In the genomic region with DNA sequence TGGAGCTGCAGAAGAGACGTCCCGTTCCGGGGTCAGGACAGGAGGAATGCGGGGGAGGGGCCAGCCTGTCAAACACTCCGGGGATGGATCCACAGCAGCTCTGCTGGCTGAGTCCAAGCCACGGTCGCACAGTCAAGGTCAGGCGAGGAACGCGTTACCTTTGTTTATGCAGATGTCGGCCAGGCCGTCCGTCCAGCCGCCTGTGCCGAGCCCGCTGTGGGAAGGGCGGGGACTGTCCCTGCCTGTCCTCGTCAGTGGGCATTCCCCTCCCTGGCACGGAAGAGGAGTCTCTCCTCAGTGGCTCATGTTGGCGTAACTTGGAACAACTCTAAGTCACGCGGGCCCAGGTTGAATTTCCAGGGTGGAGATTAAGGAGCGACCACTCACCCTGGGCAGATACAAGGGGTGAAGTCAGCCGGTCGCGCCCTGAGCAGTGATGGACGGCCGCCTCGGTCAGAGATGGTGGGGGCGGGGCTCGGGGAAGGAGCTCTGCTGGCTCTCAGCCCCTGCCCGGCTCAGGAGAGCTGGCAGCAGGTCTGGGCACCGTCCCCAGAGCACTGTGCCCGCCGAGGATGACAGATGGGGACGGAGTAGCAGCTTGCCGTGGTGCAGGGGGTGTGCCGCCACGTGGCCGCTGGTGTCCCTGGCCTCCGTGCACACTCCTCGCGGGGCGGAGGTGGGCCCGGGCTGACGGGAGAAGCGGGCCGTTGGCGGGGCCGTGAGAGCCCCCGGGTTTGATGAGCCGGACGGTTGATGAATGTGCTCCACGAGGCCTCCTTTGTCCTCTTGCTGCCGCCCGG, we compare ENCODE assay signal across 13 cellular contexts. TPM values are rescaled to one million over a fixed set of nuclear protein-coding genes. Genes with fewer than 3 reads are reported as not detected.
DNase-seq lines count a peak whose midpoint lies in the region; ATAC-seq and TF ChIP-seq lines count a peak whose summit lies in the region.
"Had no signal": no experiment of that assay in that cellular context is flagged by ENCODE, and none has a peak within 500 bp of the region (broad histone marks: within the 10 kb centered on the region; RNA-seq: fewer than 3 reads in every experiment).

No MANE protein-coding gene starts in this region.

- peak overlapping the region in 8 of 10 donors; percentile 25 to 82 (median 50) for H3K27ac ChIP-seq in heart right ventricle
- H3K27ac ChIP-seq in prostate gland: peak overlapping the region; percentile 63 to 87
- H3K27ac ChIP-seq: SJSA1 had no signal

- H3K4me3 ChIP-seq in heart right ventricle (peak overlapping the region in 7 of 10 donors; percentile 13 to 26 (median 18)), prostate gland (peak overlapping the region in 1 of 2 donors; percentile 16)
- H3K4me3 ChIP-seq: lung, SJSA1 had no signal

- ATAC-seq in SK-N-SH treated with all-trans-retinoic acid at 6 μM for 48 hours (peak; percentile 15), heart right ventricle (peak; percentile 30 to 90 (median 78)), GM19467 (IDR thresholded peaks at IDR 0.05; ENCODE audit: unreplicated experiment) (no peak)

- DNase-seq in DMS 273 treated with DMSO at 0.1 percent for 48 hours (lab: John Stamatoyannopoulos, UW): peak; percentile 54
- peak; percentile 47 to 77 for DNase-seq in heart right ventricle
- DNase-seq in prostate gland (ENCODE audit: low spot score): peak; percentile 81
- no peak for DNase-seq in activated gamma-delta T cell (lab: John Stamatoyannopoulos, UW)
- no peak for DNase-seq in GM13976 (ENCODE audit: low spot score)
- no peak for DNase-seq in stimulated activated CD4-positive, alpha-beta T cell treated with anti-CD3 and anti-CD28 coated beads, Interleukin-2, amount 100 ng/mL, for 48 hours
- DNase-seq: COR-L47; stimulated activated CD4-positive, alpha-beta T cell treated with anti-CD3 and anti-CD28 coated beads, Interleukin-4, amount 100 ng/mL, for 24 hours had no signal

- H3K36me3 ChIP-seq in heart right ventricle (no peaks in the 10 kb centered on the region), prostate gland (no peaks in the 10 kb centered on the region)
- H3K36me3 ChIP-seq: SJSA1 had no signal

- WGBS in heart right ventricle, 2 donors: 40 to 42% methylated on average over 56 of the region's 56 CpGs
- WGBS in prostate gland: 11% methylated on average over 53 of the region's 56 CpGs

- H3K9me3 ChIP-seq in heart right ventricle (no peaks in the 10 kb centered on the region), prostate gland (no peaks in the 10 kb centered on the region)
- H3K9me3 ChIP-seq: SJSA1 had no signal

- in situ Hi-C loops in GM13976 (cut with MboI; ENCODE audit: low sequenced_read_pairs, unreplicated experiment): no loop called here

- intact Hi-C loops in heart right ventricle (cut with DNase I) (no loop called here), prostate gland (cut with DNase I) (no loop called here)

- H3K27me3 ChIP-seq in heart right ventricle (peaks cover 0 to 68% (median 46%) of the 10 kb centered on the region in 7 donors), prostate gland (replicated peaks; ENCODE audit: insufficient read depth) (no peaks in the 10 kb centered on the region)

- TF ChIP-seq POLR2A in prostate gland (IDR thresholded peaks at IDR 0.05): no peak

- TF ChIP-seq CTCF in heart right ventricle (IDR thresholded peaks at IDR 0.05): no peak
- TF ChIP-seq CTCF in prostate gland (IDR thresholded peaks at IDR 0.05): no peak
- no peak for TF ChIP-seq CTCF in GM13976 (IDR thresholded peaks at IDR 0.05; ENCODE audit: borderline replicate concordance, control extremely low read depth, extremely low read depth, insufficient read depth, missing control alignments)

- H3K4me1 ChIP-seq in heart right ventricle (peaks cover 0 to 29% (median 17%) of the 10 kb centered on the region in 9 donors), prostate gland (replicated peaks) (peaks cover 16% of the 10 kb centered on the region)

TF ChIP-seq in SK-N-SH treated with all-trans-retinoic acid at 6 μM for 48 hours, 23 proteins besides CTCF, POLR2A, EP300 and RAD21:
- TF ChIP-seq ZNF565 (CRISPR knock-in tag; conservative IDR thresholded peaks at IDR 0.05; ENCODE audit: low read depth): no peak

RNA-seq across cellular contexts. Expression of gene CACNA1H, which starts 7.3 kb away (rescaled TPM):
- 1 to 10 TPM; 1.7 to 6.0 (median 2.2) TPM for total RNA-seq in heart right ventricle
- 1 to 10 TPM; 7.1 to 8.7 TPM for polyA plus RNA-seq in heart right ventricle
- 100 to 1,000 TPM in 1 of 2 donors, 10 to 100 TPM in 1; 32.5 to 111 TPM for total RNA-seq in prostate gland
- total RNA-seq: LHCN-M2, SJSA1 had no signal

Comparison
In these comparisons a context has a peak if more than half of its experiments do, and no peak if none do; other contexts are left out.
1. DNase-seq: peak in DMS 273 treated with DMSO at 0.1 percent for 48 hours (single experiment), heart right ventricle (2 of 2) and prostate gland (single experiment); none in activated gamma-delta T cell (single experiment), GM13976 (single experiment) and stimulated activated CD4-positive, alpha-beta T cell treated with anti-CD3 and anti-CD28 coated beads, Interleukin-2, amount 100 ng/mL, for 48 hours (0 of 2).
2. RNA of gene CACNA1H, which starts 7.3 kb away (total RNA-seq): 32.5 to 111 TPM in prostate gland; 1.7 to 6.0 TPM in heart right ventricle; every median in the first group is over 4 times any median in the second.